Comparison of ENCODE assay signal across 28 cellular contexts in genomic region chr11:69150175-69150574, GRCh38. TPM values are rescaled to one million over a fixed set of nuclear protein-coding genes. Genes with fewer than 3 reads are reported as not detected.
"Had no signal": no experiment of that assay in that cellular context is flagged by ENCODE, and none has a peak within 500 bp of the region (broad histone marks: within the 10 kb centered on the region; RNA-seq: fewer than 3 reads in every experiment).

No MANE protein-coding gene starts in this region.

- DNase-seq: stimulated activated CD4-positive, alpha-beta T cell treated with anti-CD3 and anti-CD28 coated beads, Interleukin-2, amount 100 ng/mL, for 48 hours; stimulated activated CD4-positive, alpha-beta T cell treated with anti-CD3 and anti-CD28 coated beads, Interleukin-4, amount 100 ng/mL, for 1 hour; stimulated activated CD4-positive, alpha-beta T cell treated with anti-CD3 and anti-CD28 coated beads, Interleukin-4, amount 100 ng/mL, for 24 hours; stimulated activated CD4-positive, alpha-beta T cell treated with anti-CD3 and anti-CD28 coated beads, Interleukin-4, amount 100 ng/mL, for 4 hours; stimulated activated CD8-positive, alpha-beta memory T cell treated with anti-CD3 and anti-CD28 coated beads, Interleukin-4, amount 100 ng/mL, for 48 hours; stimulated activated naive B cell treated with anti-CD40 and anti-IgM and Interleukin-4, amounts not matched to agents 10 μg/mL and 1 μg/mL and 100 μg/mL, for 72 hours; stimulated activated naive CD4-positive, alpha-beta T cell; stimulated activated naive CD4-positive, alpha-beta T cell treated with Interleukin-2 at 50 U/mL for 16 hours; stimulated activated naive CD8-positive, alpha-beta T cell treated with anti-CD3 and anti-CD28 coated beads, Interleukin-15, amount 100 ng/mL, for 72 hours; stimulated activated naive CD8-positive, alpha-beta T cell treated with anti-CD3 and anti-CD28 coated beads, Interleukin-15, Interleukin-2, amounts not matched to agents 100 U/mL and 50 U/mL, for 24 hours; stomach; substantia nigra; testis; thyroid gland; transverse colon; trophoblast cell; upper lobe of left lung; uterus had no signal

- FAIRE-seq: urothelium cell line had no signal

- H3K27me3 Mint-ChIP-seq: stimulated activated memory B cell treated with anti-CD40 and anti-IgM and Interleukin-4, amounts not matched to agents 10 μg/mL and 1 μg/mL and 100 μg/mL, for 72 hours; stimulated activated naive CD8-positive, alpha-beta T cell treated with anti-CD3 and anti-CD28 coated beads, Interleukin-15, amount 100 ng/mL, for 72 hours had no signal

- H3K4me3 Mint-ChIP-seq: stimulated activated effector memory CD8-positive, alpha-beta T cell treated with anti-CD3 and anti-CD28 coated beads, Interleukin-12 subunit alpha, Interleukin-12 subunit beta, amount 100 ng/mL, for 72 hours; stimulated activated memory B cell treated with anti-CD40 and anti-IgM and Interleukin-4, amounts not matched to agents 10 μg/mL and 1 μg/mL and 100 μg/mL, for 72 hours; stimulated activated naive B cell treated with anti-CD40 and anti-IgM and Interleukin-4, amounts not matched to agents 10 μg/mL and 1 μg/mL and 100 μg/mL, for 72 hours; stimulated activated naive CD8-positive, alpha-beta T cell treated with anti-CD3 and anti-CD28 coated beads, Interleukin-15, amount 100 ng/mL, for 72 hours; stimulated activated naive CD8-positive, alpha-beta T cell treated with anti-CD3 and anti-CD28 coated beads, Interleukin-15, Interleukin-2, amounts not matched to agents 100 ng/mL and 50 ng/mL, for 24 hours had no signal

- H3K36me3 ChIP-seq: suprapubic skin, thoracic aorta, thyroid gland, transverse colon, upper lobe of left lung, upper lobe of right lung, uterus had no signal

- H3K36me3 Mint-ChIP-seq: stimulated activated effector memory CD8-positive, alpha-beta T cell treated with anti-CD3 and anti-CD28 coated beads, Interleukin-12 subunit alpha, Interleukin-12 subunit beta, amount 100 ng/mL, for 72 hours had no signal

- H3K27ac Mint-ChIP-seq: stimulated activated effector memory CD8-positive, alpha-beta T cell treated with anti-CD3 and anti-CD28 coated beads, Interleukin-12 subunit alpha, Interleukin-12 subunit beta, amount 100 ng/mL, for 72 hours; stimulated activated memory B cell treated with anti-CD40 and anti-IgM and Interleukin-4, amounts not matched to agents 10 μg/mL and 1 μg/mL and 100 μg/mL, for 72 hours; stimulated activated naive B cell treated with anti-CD40 and anti-IgM and Interleukin-4, amounts not matched to agents 10 μg/mL and 1 μg/mL and 100 μg/mL, for 72 hours; stimulated activated naive CD8-positive, alpha-beta T cell treated with anti-CD3 and anti-CD28 coated beads, Interleukin-15, amount 100 ng/mL, for 72 hours; stimulated activated naive CD8-positive, alpha-beta T cell treated with anti-CD3 and anti-CD28 coated beads, Interleukin-15, Interleukin-2, amounts not matched to agents 100 ng/mL and 50 ng/mL, for 24 hours had no signal

- H3K27ac ChIP-seq: stomach, suprapubic skin, testis, thoracic aorta, thyroid gland, tibial artery, tibial nerve, transverse colon, upper lobe of left lung, upper lobe of right lung, uterus, vagina had no signal

- H3K4me3 ChIP-seq: stomach, suprapubic skin, testis, thoracic aorta, thyroid gland, tibial artery, tibial nerve, transverse colon, upper lobe of left lung, upper lobe of right lung, uterus, vagina had no signal

- H3K4me1 ChIP-seq: stomach, suprapubic skin, thyroid gland, tibial artery, transverse colon, upper lobe of right lung, uterus, vagina had no signal

- ATAC-seq: stimulated activated effector memory CD8-positive, alpha-beta T cell treated with anti-CD3 and anti-CD28 coated beads, Interleukin-12 subunit alpha, Interleukin-12 subunit beta, amount 100 ng/mL, for 72 hours; stimulated activated memory B cell treated with anti-CD40 and anti-IgM and Interleukin-4, amounts not matched to agents 10 μg/mL and 1 μg/mL and 100 μg/mL, for 72 hours; stimulated activated naive B cell treated with anti-CD40 and anti-IgM and Interleukin-4, amounts not matched to agents 10 μg/mL and 1 μg/mL and 100 μg/mL, for 72 hours; stimulated activated naive CD8-positive, alpha-beta T cell treated with anti-CD3 and anti-CD28 coated beads, Interleukin-15, amount 100 ng/mL, for 72 hours; stimulated activated naive CD8-positive, alpha-beta T cell treated with anti-CD3 and anti-CD28 coated beads, Interleukin-15, Interleukin-2, amounts not matched to agents 100 U/mL and 50 U/mL, for 24 hours; upper lobe of right lung had no signal

- H3K9me3 ChIP-seq: testis, thyroid gland had no signal

- H3K27me3 ChIP-seq: suprapubic skin, testis, thyroid gland, tibial artery, tibial nerve, transverse colon, upper lobe of left lung, upper lobe of right lung, uterus, vagina had no signal

RNA-seq across cellular contexts. Expression of gene SMIM38, which starts 5.6 kb away (rescaled TPM):
- total RNA-seq: upper lobe of right lung had no signal
